11 cellular contexts compared by ENCODE assay signal in the genomic region with DNA sequence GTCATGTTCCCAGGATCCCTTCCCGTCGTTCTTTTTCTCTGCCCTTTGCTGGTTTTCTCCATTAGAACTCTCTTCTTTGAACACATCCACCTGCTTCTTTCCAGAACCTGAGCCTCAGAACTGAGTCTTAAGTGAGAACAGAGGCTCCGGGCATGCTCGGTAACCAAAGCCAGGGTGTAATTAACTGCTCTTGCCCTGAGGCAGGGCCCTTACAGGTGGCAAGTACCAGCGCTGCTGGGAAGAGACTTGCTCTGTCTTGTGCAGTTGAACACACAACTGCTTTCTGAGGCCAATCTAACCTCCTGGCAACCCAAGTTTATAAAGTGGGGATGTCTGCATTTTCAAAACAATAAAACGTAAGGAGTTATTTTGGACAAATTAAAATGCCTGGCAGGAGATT. TPM values are rescaled to one million over a fixed set of nuclear protein-coding genes. Genes with fewer than 3 reads are reported as not detected.
DNase-seq lines count a peak whose midpoint lies in the region; ATAC-seq and TF ChIP-seq lines count a peak whose summit lies in the region.
"Had no signal": no experiment of that assay in that cellular context is flagged by ENCODE, and none has a peak within 500 bp of the region (broad histone marks: within the 10 kb centered on the region; RNA-seq: fewer than 3 reads in every experiment).

No MANE protein-coding gene starts in this region.

- H3K27ac ChIP-seq in dorsolateral prefrontal cortex: no peak overlapping the region

- peaks cover 5 to 9% (median 6%) of the 10 kb centered on the region in 3 donors for H3K4me1 Mint-ChIP-seq in T-cell

- H3K9me3 ChIP-seq in MG63 (no peaks in the 10 kb centered on the region), neuron (ENCODE audit: low read length) (no peaks in the 10 kb centered on the region)

- H2AFZ ChIP-seq in neuron (ENCODE audit: low read depth, low read length): peak overlapping the region; percentile 82

- H3K27me3 ChIP-seq in MG63 (no peaks in the 10 kb centered on the region), dorsolateral prefrontal cortex (peaks cover 0 to 47% (median 26%) of the 10 kb centered on the region in 45 donors), neuron (ENCODE audit: insufficient read depth, low read length) (peaks cover 28% of the 10 kb centered on the region)

- peak overlapping the region; percentile 44 for H3K4me3 ChIP-seq in MG63
- peak overlapping the region in 53 of 59 donors; percentile 29 to 72 (median 59) for H3K4me3 ChIP-seq in dorsolateral prefrontal cortex
- peak overlapping the region; percentile 43 for H3K4me3 ChIP-seq in neuron (ENCODE audit: low read length)
- H3K4me3 ChIP-seq: lung had no signal

- H3K9me3 Mint-ChIP-seq in T-cell: no peaks in the 10 kb centered on the region

- no peak for TF ChIP-seq CTCF in dorsolateral prefrontal cortex (IDR thresholded peaks at IDR 0.05 in 54 of 56, conservative IDR thresholded peaks at IDR 0.05 in 2 of 56; ENCODE audit: low read depth in 1 of 56, partially characterized antibody in 56 of 56)

- peaks cover 8% of the 10 kb centered on the region for H3K4me1 ChIP-seq in neuron (ENCODE audit: insufficient read depth, low read length)

- H3K36me3 ChIP-seq in MG63: no peaks in the 10 kb centered on the region
- no peaks in the 10 kb centered on the region for H3K36me3 ChIP-seq in neuron (ENCODE audit: insufficient read depth, low read length)

- no peak overlapping the region for H3K27ac Mint-ChIP-seq in T-cell

- ATAC-seq in T-cell (replicated peaks in 1 of 4): no peak

- POLR2A ChIA-PET in T-cell (lab: Charles Lee): no interaction called here

- CTCF ChIA-PET in T-cell (lab: Charles Lee): no interaction called here

- H3K4me3 Mint-ChIP-seq in T-cell: peak overlapping the region in 1 of 3 donors; percentile 15

- no peaks in the 10 kb centered on the region for H3K36me3 Mint-ChIP-seq in T-cell

- DNase-seq in NCI-H1092 treated with DMSO at 0.1 percent for 48 hours (lab: John Stamatoyannopoulos, UW) (peak; percentile 28), NCI-H1092 (lab: John Stamatoyannopoulos, UW) (no peak), MG63 (no peak), dorsolateral prefrontal cortex (no peak), hippocampal formation (lab: John Stamatoyannopoulos, UW) (no peak), T-cell (no peak)
- DNase-seq in activated effector memory CD4-positive, alpha-beta T cell treated with Interleukin-2 at 50 U/mL for 16 hours: no peak
- DNase-seq: NCI-H1930, SW 1271 had no signal

- intact Hi-C loops in dorsolateral prefrontal cortex (cut with DNase I): no loop called here

- peaks cover 47 to 57% of the 10 kb centered on the region in 2 donors for H3K27me3 Mint-ChIP-seq in T-cell

RNA-seq across cellular contexts. Expression of a gene that starts 12.3 kb away (rescaled TPM):
- total RNA-seq in MG63 (2014; rRNA removed; shearing (Covaris generic); ENCODE audit: low replicate concordance): 86.4 and 160 TPM in 2 replicates
- total RNA-seq in dorsolateral prefrontal cortex (10 to 100 TPM; 37.6 to 70.7 (median 50.7) TPM), T-cell (100 to 1,000 TPM in 3 of 5 donors, 10 to 100 TPM in 2; 60.7 to 113 (median 103) TPM)
